24 cellular contexts compared by ENCODE assay signal in genomic region chr4:175739612-175740011, GRCh38.
"Had no signal": no experiment of that assay in that cellular context is flagged by ENCODE, and none has a peak within 500 bp of the region (broad histone marks: within the 10 kb centered on the region; RNA-seq: fewer than 3 reads in every experiment).

No MANE protein-coding gene starts in this region.

- H3K27me3 ChIP-seq: ovary, sigmoid colon, spleen, suprapubic skin, tibial artery, upper lobe of right lung had no signal

- ATAC-seq: naive thymus-derived CD4-positive, alpha-beta T cell; natural killer cell treated with Interleukin-12 subunit alpha and Interleukin-12 subunit beta and Interleukin-15 and Interleukin-18, amount 100 ng/mL, for 72 hours; right cardiac atrium; stimulated activated effector memory CD8-positive, alpha-beta T cell treated with anti-CD3 and anti-CD28 coated beads, Interleukin-12 subunit alpha, Interleukin-12 subunit beta, amount 100 ng/mL, for 72 hours; upper lobe of right lung had no signal

- H3K9me3 ChIP-seq: ovary, prostate gland, sigmoid colon, suprapubic skin, thoracic aorta, tibial artery, upper lobe of right lung had no signal

- H3K4me1 ChIP-seq: left ventricle myocardium inferior, prostate gland, sigmoid colon, spleen, suprapubic skin, tibial artery, upper lobe of right lung had no signal

- H3K4me3 ChIP-seq: left ventricle myocardium inferior, lung, ovary, prostate gland, sigmoid colon, spleen, suprapubic skin, thoracic aorta, tibial artery, upper lobe of right lung had no signal

- DNase-seq: hippocampal formation; left ventricle myocardium inferior; mesendoderm; naive thymus-derived CD4-positive, alpha-beta T cell; ovary; posterior cingulate gyrus; retina; right cardiac atrium; sigmoid colon; small intestine; spleen; stimulated activated CD4-positive, alpha-beta T cell treated with anti-CD3 and anti-CD28 coated beads, Interleukin-4, amount 100 ng/mL, for 24 hours; stimulated activated naive CD4-positive, alpha-beta T cell; tibial artery; trophoblast cell; upper lobe of right lung had no signal

- H3K36me3 ChIP-seq: left ventricle myocardium inferior, ovary, prostate gland, sigmoid colon, spleen, suprapubic skin, thoracic aorta, tibial artery, upper lobe of right lung had no signal

- FAIRE-seq: keratinocyte, urothelium cell line had no signal

- H3K27ac ChIP-seq: left ventricle myocardium inferior, ovary, prostate gland, sigmoid colon, spleen, suprapubic skin, thoracic aorta, tibial artery, upper lobe of right lung had no signal
